In the genomic region with DNA sequence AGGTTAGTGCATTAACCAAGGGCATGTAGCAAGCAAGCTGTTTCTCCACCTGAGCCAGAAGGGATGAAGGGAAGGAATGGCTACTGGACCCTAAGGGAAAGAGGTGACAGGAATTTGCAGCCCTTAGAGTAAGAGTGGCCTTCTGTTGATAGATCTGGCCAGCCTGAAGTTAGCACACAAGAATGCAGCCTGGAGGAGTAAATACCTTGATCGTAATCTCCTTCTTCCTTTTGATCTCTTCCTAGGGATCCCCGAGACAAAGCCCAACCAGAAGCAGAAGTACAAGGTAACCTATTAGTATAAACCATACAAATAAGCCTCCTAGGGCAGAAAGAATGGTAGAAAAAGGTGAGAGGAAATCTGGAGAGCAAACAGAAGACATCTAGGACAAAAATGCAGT, we compare ENCODE assay signal across 18 cellular contexts.
DNase-seq lines count a peak whose midpoint lies in the region; ATAC-seq and TF ChIP-seq lines count a peak whose summit lies in the region.
"Had no signal": no experiment of that assay in that cellular context is flagged by ENCODE, and none has a peak within 500 bp of the region (broad histone marks: within the 10 kb centered on the region; RNA-seq: fewer than 3 reads in every experiment).

No MANE protein-coding gene starts in this region.

- intact Hi-C loops in PC-9 (cut with micrococcal nuclease; ENCODE audit: unreplicated experiment): no loop called here

- no peaks in the 10 kb centered on the region for H3K79me2 ChIP-seq in PC-9 (ENCODE audit: low read depth)

- H3K9me3 ChIP-seq in PC-9 (ENCODE audit: insufficient read depth, low read depth) (no peaks in the 10 kb centered on the region), neutrophil (no peaks in the 10 kb centered on the region)

- H3K4me1 ChIP-seq in PC-9 (replicated peaks; ENCODE audit: insufficient read depth): no peaks in the 10 kb centered on the region
- peaks cover 11 to 23% of the 10 kb centered on the region in 2 experiments for H3K4me1 ChIP-seq in neutrophil (ENCODE audit: control insufficient read depth in 1 of 2, insufficient read depth in 1 of 2, low read depth in 1 of 2, low read length in 1 of 2)

- ATAC-seq in GM21717 (IDR thresholded peaks at IDR 0.05; ENCODE audit: unreplicated experiment): no peak

- H3K4me3 ChIP-seq in PC-9 (no peak overlapping the region), neutrophil (ENCODE audit: low read depth in 1 of 2, low read length in 1 of 2) (no peak overlapping the region)
- H3K4me3 ChIP-seq: SK-N-MC had no signal

- no peaks in the 10 kb centered on the region for H3F3A ChIP-seq in PC-9 (ENCODE audit: insufficient read depth, low read depth)

- no peaks in the 10 kb centered on the region for H4K20me1 ChIP-seq in PC-9 (ENCODE audit: insufficient read depth)

- POLR2A ChIA-PET in PC-9 (lab: Charles Lee; ENCODE audit: unreplicated experiment): no interaction called here

- H2AFZ ChIP-seq in PC-9: no peak overlapping the region

- TF ChIP-seq CTCF in PC-9 (conservative IDR thresholded peaks at IDR 0.05) (no peak), neutrophil (IDR thresholded peaks at IDR 0.05) (no peak)

- H3K4me2 ChIP-seq in PC-9: peak overlapping the region; percentile 13

- CTCF ChIA-PET in PC-9 (lab: Charles Lee): no interaction called here

- no peak overlapping the region for H3K27ac ChIP-seq in PC-9
- H3K27ac ChIP-seq in neutrophil: peak overlapping the region; percentile 82
- H3K27ac ChIP-seq: SK-N-MC had no signal

- H3K36me3 ChIP-seq in PC-9 (ENCODE audit: low read depth) (no peaks in the 10 kb centered on the region), neutrophil (peaks cover 24% of the 10 kb centered on the region)

- H3K9me2 ChIP-seq in PC-9 (ENCODE audit: insufficient read depth): no peaks in the 10 kb centered on the region

- no peaks in the 10 kb centered on the region for H3K27me3 ChIP-seq in PC-9 (ENCODE audit: insufficient read depth, low read depth)
- no peaks in the 10 kb centered on the region for H3K27me3 ChIP-seq in neutrophil

- BruUV-seq in PC-9 (replicated peaks; lab: Mats Ljungman, UMichigan): no TSS peak

- peak; percentile 12 for DNase-seq in HT-29 (ENCODE audit: low spot score)
- peak in 1 of 2 experiments; percentile 49 for DNase-seq in PC-9
- peak; percentile 54 for DNase-seq in iPS-NIHi7 (ENCODE audit: extremely low spot score)
- no peak for DNase-seq in NCI-H187 treated with DMSO at 0.1 percent for 48 hours (lab: John Stamatoyannopoulos, UW)
- no peak for DNase-seq in kidney tubule cell (ENCODE audit: low spot score)
- DNase-seq: CD4-positive, CD25-positive, alpha-beta regulatory T cell; COR-L47; DMS 273 treated with DMSO at 0.1 percent for 48 hours; DMS79 treated with DMSO at 0.1 percent for 48 hours; MV-4-11; NCI-H1105 treated with DMSO at 0.1 percent for 48 hours; NCI-H2081; NCI-H2171; NCI-H526; Right ventricle myocardium superior had no signal

Comparison
In these comparisons a context has a peak if more than half of its experiments do, and no peak if none do; other contexts are left out.
1. DNase-seq: peak in HT-29 (single experiment) and iPS-NIHi7 (single experiment); none in NCI-H187 treated with DMSO at 0.1 percent for 48 hours (single experiment) and kidney tubule cell (single experiment).